25 cellular contexts compared by ENCODE assay signal in genomic region chr7:131509781-131510180, GRCh38.
"Had no signal": no experiment of that assay in that cellular context is flagged by ENCODE, and none has a peak within 500 bp of the region (broad histone marks: within the 10 kb centered on the region; RNA-seq: fewer than 3 reads in every experiment).

No MANE protein-coding gene starts in this region.

- H3K4me3 ChIP-seq: esophagus muscularis mucosa, gastroesophageal sphincter, lung, ovary, psoas muscle, right lobe of liver, thoracic aorta, tibial nerve, upper lobe of left lung had no signal

- ATAC-seq: foreskin keratinocyte; gastroesophageal sphincter; left colon; natural killer cell; psoas muscle; right lobe of liver; stimulated activated naive B cell treated with anti-CD40 and anti-IgM and Interleukin-4, amounts not matched to agents 10 μg/mL and 1 μg/mL and 100 μg/mL, for 72 hours had no signal

- H3K9me3 Mint-ChIP-seq: immature natural killer cell; memory B cell; natural killer cell; stimulated activated naive B cell treated with anti-CD40 and anti-IgM and Interleukin-4, amounts not matched to agents 10 μg/mL and 1 μg/mL and 100 μg/mL, for 72 hours; stimulated activated naive CD8-positive, alpha-beta T cell treated with anti-CD3 and anti-CD28 coated beads, Interleukin-15, Interleukin-2, amounts not matched to agents 100 ng/mL and 50 ng/mL, for 24 hours had no signal

- H3K4me1 ChIP-seq: foreskin keratinocyte had no signal

- H3K4me3 Mint-ChIP-seq: immature natural killer cell; memory B cell; natural killer cell; stimulated activated naive B cell treated with anti-CD40 and anti-IgM and Interleukin-4, amounts not matched to agents 10 μg/mL and 1 μg/mL and 100 μg/mL, for 72 hours; stimulated activated naive CD8-positive, alpha-beta T cell treated with anti-CD3 and anti-CD28 coated beads, Interleukin-15, Interleukin-2, amounts not matched to agents 100 ng/mL and 50 ng/mL, for 24 hours had no signal

- H3K36me3 Mint-ChIP-seq: immature natural killer cell, natural killer cell had no signal

- H3K36me3 ChIP-seq: ovary, right lobe of liver, thoracic aorta had no signal

- H3K27me3 Mint-ChIP-seq: memory B cell had no signal

- H3K27ac Mint-ChIP-seq: immature natural killer cell; memory B cell; natural killer cell; stimulated activated naive B cell treated with anti-CD40 and anti-IgM and Interleukin-4, amounts not matched to agents 10 μg/mL and 1 μg/mL and 100 μg/mL, for 72 hours; stimulated activated naive CD8-positive, alpha-beta T cell treated with anti-CD3 and anti-CD28 coated beads, Interleukin-15, Interleukin-2, amounts not matched to agents 100 ng/mL and 50 ng/mL, for 24 hours had no signal

- DNase-seq: effector CD8-positive, alpha-beta T cell; foreskin keratinocyte; hypothalamus; immature natural killer cell; islet precursor cell; kidney glomerular epithelial cell; left colon; natural killer cell; occipital lobe; posterior cingulate gyrus; psoas muscle; right lobe of liver; small intestine; stimulated activated CD4-positive, alpha-beta T cell treated with anti-CD3 and anti-CD28 coated beads, Interleukin-15, amount 100 ng/mL, for 24 hours; stimulated activated CD4-positive, alpha-beta T cell treated with anti-CD3 and anti-CD28 coated beads, Interleukin-2, amount 100 ng/mL, for 48 hours; stimulated activated naive B cell treated with anti-CD40 and anti-IgM and Interleukin-4, amounts not matched to agents 10 μg/mL and 1 μg/mL and 100 μg/mL, for 72 hours; upper lobe of left lung had no signal

- H3K9me3 ChIP-seq: esophagus muscularis mucosa, gastroesophageal sphincter, ovary, psoas muscle, right lobe of liver, thoracic aorta, tibial nerve, upper lobe of left lung had no signal

- H3K27me3 ChIP-seq: esophagus muscularis mucosa, gastroesophageal sphincter, ovary, right lobe of liver, tibial nerve, upper lobe of left lung had no signal

- H3K27ac ChIP-seq: esophagus muscularis mucosa, foreskin keratinocyte, gastroesophageal sphincter, ovary, psoas muscle, right lobe of liver, thoracic aorta, tibial nerve had no signal
